ENCODE assay signal across 17 cellular contexts in genomic region chr3:57158316-57158715, GRCh38. TPM values are rescaled to one million over a fixed set of nuclear protein-coding genes. Genes with fewer than 3 reads are reported as not detected.
"Had no signal": no experiment of that assay in that cellular context is flagged by ENCODE, and none has a peak within 500 bp of the region (broad histone marks: within the 10 kb centered on the region; RNA-seq: fewer than 3 reads in every experiment).

No MANE protein-coding gene starts in this region.

- H3K9me3 ChIP-seq: adrenal gland, lower lobe of right lung, mucosa of descending colon, psoas muscle, sigmoid colon had no signal

- H3K27ac Mint-ChIP-seq: activated CD8-positive, alpha-beta T cell treated with anti-CD3 and anti-CD28 coated beads, Interleukin-2, amount 10 ng/mL, durations not matched to agents 7 days and 5 days; activated naive CD4-positive, alpha-beta T cell treated with anti-CD3 and anti-CD28 coated beads, Interleukin-2, amount 10 ng/mL, durations not matched to agents 7 days and 5 days; dendritic cell treated with granulocyte-macrophage colony-stimulating factor and Interleukin-4, amounts not matched to agents 40 ng/mL and 50 ng/mL, for 4 days; immature natural killer cell; naive thymus-derived CD8-positive, alpha-beta T cell had no signal

- H3K36me3 Mint-ChIP-seq: activated naive CD4-positive, alpha-beta T cell treated with anti-CD3 and anti-CD28 coated beads, Interleukin-2, amount 10 ng/mL, durations not matched to agents 7 days and 5 days; immature natural killer cell; naive thymus-derived CD8-positive, alpha-beta T cell had no signal

- DNase-seq: activated CD4-positive, alpha-beta T cell treated with anti-CD3 and anti-CD28 coated beads for 4 hours; activated CD8-positive, alpha-beta T cell treated with anti-CD3 and anti-CD28 coated beads, Interleukin-2, amount 10 ng/mL, durations not matched to agents 7 days and 5 days; activated naive CD4-positive, alpha-beta T cell treated with anti-CD3 and anti-CD28 coated beads, Interleukin-2, amount 10 ng/mL, durations not matched to agents 7 days and 5 days; adrenal gland; erythroblast; hypothalamus; immature natural killer cell; lower lobe of right lung; naive thymus-derived CD8-positive, alpha-beta T cell; psoas muscle; sigmoid colon; stimulated activated naive CD4-positive, alpha-beta T cell; SW 1271; trophoblast cell had no signal

- H3K36me3 ChIP-seq: adrenal gland, lower lobe of right lung, sigmoid colon had no signal

- H3K4me3 ChIP-seq: adrenal gland, lower lobe of right lung, mucosa of descending colon, psoas muscle, sigmoid colon had no signal

- H3K4me3 Mint-ChIP-seq: activated CD8-positive, alpha-beta T cell treated with anti-CD3 and anti-CD28 coated beads, Interleukin-2, amount 10 ng/mL, durations not matched to agents 7 days and 5 days; activated naive CD4-positive, alpha-beta T cell treated with anti-CD3 and anti-CD28 coated beads, Interleukin-2, amount 10 ng/mL, durations not matched to agents 7 days and 5 days; dendritic cell treated with granulocyte-macrophage colony-stimulating factor and Interleukin-4, amounts not matched to agents 40 ng/mL and 50 ng/mL, for 4 days had no signal

- ATAC-seq: lower lobe of right lung; naive thymus-derived CD8-positive, alpha-beta T cell; psoas muscle had no signal

- H3K27ac ChIP-seq: adrenal gland, lower lobe of right lung, psoas muscle had no signal

- H3K4me1 ChIP-seq: adrenal gland, psoas muscle had no signal

- H3K9me3 Mint-ChIP-seq: activated naive CD4-positive, alpha-beta T cell treated with anti-CD3 and anti-CD28 coated beads, Interleukin-2, amount 10 ng/mL, durations not matched to agents 7 days and 5 days; central memory CD8-positive, alpha-beta T cell; dendritic cell treated with granulocyte-macrophage colony-stimulating factor and Interleukin-4, amounts not matched to agents 40 ng/mL and 50 ng/mL, for 4 days; naive thymus-derived CD8-positive, alpha-beta T cell had no signal

- H3K27me3 ChIP-seq: adrenal gland, sigmoid colon had no signal

RNA-seq across cellular contexts. Expression of gene IL17RD, which starts 6.8 kb away (rescaled TPM):
- total RNA-seq: activated CD8-positive, alpha-beta T cell treated with anti-CD3 and anti-CD28 coated beads, Interleukin-2, amount 10 ng/mL, durations not matched to agents 7 days and 5 days; naive thymus-derived CD8-positive, alpha-beta T cell had no signal
- polyA plus RNA-seq: immature natural killer cell; naive thymus-derived CD8-positive, alpha-beta T cell had no signal

RNA-seq across cellular contexts. Expression of gene HESX1, which starts 41.5 kb away (rescaled TPM):
- polyA plus RNA-seq: immature natural killer cell had no signal
